Comparison of ENCODE assay signal across 10 cellular contexts in genomic region chr3:107740992-107741896, GRCh38.
DNase-seq lines count a peak whose midpoint lies in the region; ATAC-seq and TF ChIP-seq lines count a peak whose summit lies in the region.
"Had no signal": no experiment of that assay in that cellular context is flagged by ENCODE, and none has a peak within 500 bp of the region (broad histone marks: within the 10 kb centered on the region; RNA-seq: fewer than 3 reads in every experiment).

No MANE protein-coding gene starts in this region.

- H3K4me3 ChIP-seq in coronary artery, result no peak overlapping the region
- H3K4me3 ChIP-seq: SK-N-MC had no signal

- ATAC-seq in omental fat pad (ENCODE audit: low FRiP score), result peak; percentile 21
- no peak for ATAC-seq in GM19397 (IDR thresholded peaks at IDR 0.05; ENCODE audit: unreplicated experiment)
- ATAC-seq in HG03045 (IDR thresholded peaks at IDR 0.05; ENCODE audit: unreplicated experiment), result no peak
- ATAC-seq: naive thymus-derived CD8-positive, alpha-beta T cell had no signal

- no peak overlapping the region for H3K27ac ChIP-seq in coronary artery
- H3K27ac ChIP-seq: SK-N-MC had no signal

- peak; percentile 38 for TF ChIP-seq CTCF in coronary artery (IDR thresholded peaks at IDR 0.05)
- no peak for TF ChIP-seq CTCF in omental fat pad (IDR thresholded peaks at IDR 0.05)

- DNase-seq in GM03348 (ENCODE audit: low spot score) (peak; percentile 41), NCI-H1694 treated with DMSO at 0.1 percent for 48 hours (lab: John Stamatoyannopoulos, UW) (peak; percentile 46), coronary artery (ENCODE audit: low spot score) (no peak), omental fat pad (ENCODE audit: low spot score) (no peak), NCI-H1930 (lab: John Stamatoyannopoulos, UW) (no peak)
- DNase-seq in activated T-cell treated with anti-CD3 and anti-CD28 coated beads, Interleukin-2, amount 50 U/mL, for 48 hours, result no peak

Comparison
In these comparisons a context has a peak if more than half of its experiments do, and no peak if none do; other contexts are left out.
1. DNase-seq: peak in GM03348 (single experiment) and NCI-H1694 treated with DMSO at 0.1 percent for 48 hours (single experiment); none in coronary artery (single experiment), omental fat pad (single experiment), activated T-cell treated with anti-CD3 and anti-CD28 coated beads, Interleukin-2, amount 50 U/mL, for 48 hours (0 of 2) and NCI-H1930 (0 of 2).